ENCODE assay signal across 27 cellular contexts in the genomic region with DNA sequence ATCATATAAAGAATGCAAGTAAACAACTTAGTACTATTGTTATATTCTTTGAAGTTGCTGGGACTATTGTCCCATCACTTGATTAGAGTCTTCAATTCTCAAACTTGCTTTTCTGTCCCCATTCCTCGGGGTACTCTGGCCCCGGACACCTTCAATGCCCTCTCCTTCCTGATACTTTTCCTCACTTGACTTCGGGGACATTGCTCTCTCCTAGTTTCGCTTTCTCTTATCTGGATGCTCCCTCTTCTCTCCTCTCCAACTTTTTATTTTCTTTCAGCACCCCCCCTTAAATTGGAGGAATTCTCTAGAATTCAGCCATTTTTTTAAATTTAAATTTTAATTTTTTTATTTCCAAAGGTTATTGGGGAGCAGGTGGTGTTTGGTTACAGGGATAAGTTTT.
"Had no signal": no experiment of that assay in that cellular context is flagged by ENCODE, and none has a peak within 500 bp of the region (broad histone marks: within the 10 kb centered on the region; RNA-seq: fewer than 3 reads in every experiment).

No MANE protein-coding gene starts in this region.

- H3K4me3 ChIP-seq: stomach, suprapubic skin, testis, thyroid gland, tibial artery, tibial nerve, transverse colon, upper lobe of left lung, upper lobe of right lung, uterus, vagina had no signal

- FAIRE-seq: urothelium cell line had no signal

- H3K9me3 ChIP-seq: suprapubic skin, testis, thyroid gland, uterus had no signal

- H3K27ac ChIP-seq: stomach, suprapubic skin, testis, thyroid gland, tibial nerve, upper lobe of left lung, upper lobe of right lung, uterus, vagina had no signal

- H3K4me1 ChIP-seq: thyroid gland, upper lobe of left lung, upper lobe of right lung, uterus had no signal

- ATAC-seq: stimulated activated effector memory CD8-positive, alpha-beta T cell treated with anti-CD3 and anti-CD28 coated beads, Interleukin-12 subunit alpha, Interleukin-12 subunit beta, amount 100 ng/mL, for 72 hours; stimulated activated memory B cell treated with anti-CD40 and anti-IgM and Interleukin-4, amounts not matched to agents 10 μg/mL and 1 μg/mL and 100 μg/mL, for 72 hours; stimulated activated naive B cell treated with anti-CD40 and anti-IgM and Interleukin-4, amounts not matched to agents 10 μg/mL and 1 μg/mL and 100 μg/mL, for 72 hours; stimulated activated naive CD8-positive, alpha-beta T cell treated with anti-CD3 and anti-CD28 coated beads, Interleukin-15, amount 100 ng/mL, for 72 hours; stimulated activated naive CD8-positive, alpha-beta T cell treated with anti-CD3 and anti-CD28 coated beads, Interleukin-15, Interleukin-2, amounts not matched to agents 100 U/mL and 50 U/mL, for 24 hours; upper lobe of right lung had no signal

- H3K36me3 ChIP-seq: stomach, suprapubic skin, thoracic aorta, thyroid gland, tibial artery, tibial nerve, transverse colon, upper lobe of left lung, upper lobe of right lung, uterus, vagina had no signal

- DNase-seq: stimulated activated CD4-positive, alpha-beta T cell treated with anti-CD3 and anti-CD28 coated beads, Interleukin-2, amount 100 ng/mL, for 48 hours; stimulated activated CD4-positive, alpha-beta T cell treated with anti-CD3 and anti-CD28 coated beads, Interleukin-4, amount 100 ng/mL, for 1 hour; stimulated activated CD4-positive, alpha-beta T cell treated with anti-CD3 and anti-CD28 coated beads, Interleukin-4, amount 100 ng/mL, for 24 hours; stimulated activated CD4-positive, alpha-beta T cell treated with anti-CD3 and anti-CD28 coated beads, Interleukin-4, amount 100 ng/mL, for 4 hours; stimulated activated CD8-positive, alpha-beta memory T cell treated with anti-CD3 and anti-CD28 coated beads, Interleukin-4, amount 100 ng/mL, for 48 hours; stimulated activated naive B cell treated with anti-CD40 and anti-IgM and Interleukin-4, amounts not matched to agents 10 μg/mL and 1 μg/mL and 100 μg/mL, for 72 hours; stimulated activated naive CD4-positive, alpha-beta T cell; stimulated activated naive CD4-positive, alpha-beta T cell treated with Interleukin-2 at 50 U/mL for 16 hours; stimulated activated naive CD8-positive, alpha-beta T cell treated with anti-CD3 and anti-CD28 coated beads, Interleukin-15, amount 100 ng/mL, for 72 hours; stimulated activated naive CD8-positive, alpha-beta T cell treated with anti-CD3 and anti-CD28 coated beads, Interleukin-15, Interleukin-2, amounts not matched to agents 100 U/mL and 50 U/mL, for 24 hours; stomach; substantia nigra; testis; thyroid gland; tibial artery; transverse colon; trophoblast cell; upper lobe of left lung; upper lobe of right lung; uterus had no signal

- H3K27me3 ChIP-seq: stomach, suprapubic skin, testis, thyroid gland, tibial artery, tibial nerve, transverse colon, upper lobe of left lung, upper lobe of right lung, uterus, vagina had no signal
